In the genomic region with DNA sequence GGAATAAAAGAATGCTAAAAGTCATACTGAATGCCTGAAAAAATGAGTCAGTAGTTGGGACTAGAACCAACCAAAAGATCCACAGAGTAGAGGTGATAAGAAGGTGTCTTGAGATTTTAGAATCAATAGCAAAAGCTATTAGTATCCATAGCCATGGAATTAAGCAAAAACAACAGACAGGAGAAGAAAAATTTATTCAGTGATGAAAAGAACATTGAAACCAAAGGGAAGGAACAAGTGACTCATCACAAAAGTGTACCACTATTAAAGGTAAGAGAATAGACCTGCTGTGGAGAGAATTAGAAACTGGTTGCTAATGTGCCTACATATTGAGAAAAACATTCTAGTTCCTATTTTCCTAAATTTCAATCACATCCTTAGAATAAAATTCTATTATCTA, we compare ENCODE assay signal across 19 cellular contexts.
DNase-seq lines count a peak whose midpoint lies in the region; ATAC-seq, FAIRE-seq and TF ChIP-seq lines count a peak whose summit lies in the region.
"Had no signal": no experiment of that assay in that cellular context is flagged by ENCODE, and none has a peak within 500 bp of the region (broad histone marks: within the 10 kb centered on the region; RNA-seq: fewer than 3 reads in every experiment).

No MANE protein-coding gene starts in this region.

- H2AFZ ChIP-seq in PC-3 (ENCODE audit: low read length) (no peak overlapping the region), keratinocyte (ENCODE audit: control insufficient read depth, low read length) (peak overlapping the region; percentile 55)

- H3F3A ChIP-seq in PC-3 (ENCODE audit: low read length, unreplicated experiment), result no peaks in the 10 kb centered on the region

- TF ChIP-seq CTCF in Calu3 (IDR thresholded peaks at IDR 0.05; ENCODE audit: unreplicated experiment), result no peak
- TF ChIP-seq CTCF in PC-3 (conservative IDR thresholded peaks at IDR 0.05; ENCODE audit: low read depth, low read length), result no peak
- no peak for TF ChIP-seq CTCF in keratinocyte (optimal IDR thresholded peaks at IDR 0.05 in 1 of 3, IDR thresholded peaks at IDR 0.05 in 1 of 3, conservative IDR thresholded peaks at IDR 0.05 in 1 of 3; ENCODE audit: extremely low read depth in 1 of 3, insufficient read depth in 2 of 3, low read length in 3 of 3)
- no peak for TF ChIP-seq CTCF in left lung (IDR thresholded peaks at IDR 0.05)
- no peak for TF ChIP-seq CTCF in BE2C (IDR thresholded peaks at IDR 0.05; ENCODE audit: low read depth, low read length)

- POLR2A ChIA-PET in PC-3 (lab: Charles Lee; ENCODE audit: unreplicated experiment) (no interaction called here), T-cell (lab: Charles Lee) (no interaction called here)

- H3K9me1 ChIP-seq in keratinocyte (ENCODE audit: control insufficient read depth, extremely low read depth, insufficient read depth, low read length), result no peaks in the 10 kb centered on the region

- H3K9me2 ChIP-seq in PC-3 (replicated peaks; ENCODE audit: low read length), result no peaks in the 10 kb centered on the region

- DNase-seq in Calu3 (no peak), PC-3 (peak; percentile 38), dermis blood vessel endothelial cell (peak; percentile 21), keratinocyte (ENCODE audit: low read depth, low spot score) (no peak), left lung (no peak), T-cell (no peak), BE2C (no peak)
- DNase-seq: DMS79 treated with DMSO at 0.1 percent for 48 hours, H7, NCI-H1417, NCI-H187, NCI-H2227 treated with DMSO at 0.1 percent for 48 hours, NCI-H524, NCI-H82, OCI-M1, RPMI8226 had no signal

- no peaks in the 10 kb centered on the region for H3K27me3 Mint-ChIP-seq in Calu3 (ENCODE audit: unreplicated experiment)
- peaks cover 0 to 7% of the 10 kb centered on the region in 2 donors for H3K27me3 Mint-ChIP-seq in T-cell

- H3K4me1 Mint-ChIP-seq in Calu3 (ENCODE audit: low read depth, unreplicated experiment) (peaks cover 17% of the 10 kb centered on the region), T-cell (no peaks in the 10 kb centered on the region)

- CTCF ChIA-PET in Calu3 (lab: Charles Lee) (no interaction called here), PC-3 (lab: Charles Lee) (no interaction called here), T-cell (lab: Charles Lee) (no interaction called here)

- ATAC-seq in PC-3 (no peak), left lung (no peak), T-cell (replicated peaks in 1 of 4) (no peak), GM18873 (IDR thresholded peaks at IDR 0.05; ENCODE audit: low FRiP score, unreplicated experiment) (no peak)

- H3K4me3 ChIP-seq in PC-3 (ENCODE audit: low read length) (no peak overlapping the region; the same call in 1 of the 2 replicates), keratinocyte (ENCODE audit: control insufficient read depth in 2 of 3, extremely low read depth in 1 of 3, insufficient read depth in 2 of 3, low read depth in 1 of 3, low read length in 3 of 3) (no peak overlapping the region), left lung (no peak overlapping the region), BE2C (ENCODE audit: low read depth, low read length) (no peak overlapping the region)

- BruUV-seq in Calu3 (replicated peaks; lab: Mats Ljungman, UMichigan), result no TSS peak
- no TSS peak for BruUV-seq in PC-3 (replicated peaks; lab: Mats Ljungman, UMichigan)

- H3K4me1 ChIP-seq in PC-3 (ENCODE audit: insufficient read depth, low read length) (peaks cover 18% of the 10 kb centered on the region), keratinocyte (ENCODE audit: control insufficient read depth, extremely low read depth, insufficient read depth, low read length) (peaks cover 35% of the 10 kb centered on the region), left lung (no peaks in the 10 kb centered on the region), BE2C (no peaks in the 10 kb centered on the region)

- peak; percentile 57 for FAIRE-seq in keratinocyte (lab: Jason Lieb, UNC)
- FAIRE-seq: A204.1 had no signal

- dilution Hi-C loops in keratinocyte (cut with MboI; ENCODE audit: extremely low pct_ligation_motif_present, low sequenced_read_pairs), result no loop called here

- H3K36me3 ChIP-seq in PC-3 (ENCODE audit: low read depth, low read length) (peaks cover 3% of the 10 kb centered on the region; the same call in 1 of the 2 replicates), keratinocyte (ENCODE audit: control insufficient read depth in 2 of 2, extremely low read depth in 1 of 2, insufficient read depth in 2 of 2, low read length in 2 of 2) (no peaks in the 10 kb centered on the region), left lung (no peaks in the 10 kb centered on the region), BE2C (no peaks in the 10 kb centered on the region)

- peak overlapping the region; percentile 83 for H3K27ac Mint-ChIP-seq in Calu3 (ENCODE audit: unreplicated experiment)
- no peak overlapping the region for H3K27ac Mint-ChIP-seq in T-cell

- intact Hi-C loops in Calu3 (cut with micrococcal nuclease; ENCODE audit: unreplicated experiment) (no loop called here), PC-3 (cut with micrococcal nuclease) (loop anchor here (10.0 kb wide), 1 partner anchor 1773 kb away; no protein-coding TSS in a partner anchor), left lung (cut with DNase I) (no loop called here)

- H3K79me2 ChIP-seq in PC-3 (ENCODE audit: low read length), result no peaks in the 10 kb centered on the region
- no peaks in the 10 kb centered on the region for H3K79me2 ChIP-seq in keratinocyte (ENCODE audit: control insufficient read depth, insufficient read depth, low read length)

- no peak overlapping the region for H3K9ac ChIP-seq in PC-3 (ENCODE audit: low read length)
- no peak overlapping the region for H3K9ac ChIP-seq in keratinocyte (ENCODE audit: control insufficient read depth, extremely low read depth, insufficient read depth, low read length)

- H4K20me1 ChIP-seq in PC-3 (ENCODE audit: low read length) (no peaks in the 10 kb centered on the region), keratinocyte (ENCODE audit: control insufficient read depth, extremely low read depth, insufficient read depth, low read length) (no peaks in the 10 kb centered on the region)

- H3K27me3 ChIP-seq in PC-3 (ENCODE audit: low read length) (no peaks in the 10 kb centered on the region), keratinocyte (ENCODE audit: control insufficient read depth, extremely low read depth, insufficient read depth, low read length) (no peaks in the 10 kb centered on the region), left lung (no peaks in the 10 kb centered on the region), BE2C (no peaks in the 10 kb centered on the region)

- H3K4me2 ChIP-seq in PC-3 (ENCODE audit: low read length) (peak overlapping the region; percentile 58), keratinocyte (ENCODE audit: control insufficient read depth, extremely low read depth, insufficient read depth, low read depth, low read length) (peak overlapping the region; percentile 42)

- H3K36me3 Mint-ChIP-seq in Calu3 (ENCODE audit: insufficient read depth, unreplicated experiment) (peaks cover 4% of the 10 kb centered on the region), T-cell (no peaks in the 10 kb centered on the region)

- peaks cover 10% of the 10 kb centered on the region for H3K9me3 Mint-ChIP-seq in Calu3 (ENCODE audit: low read depth, unreplicated experiment)
- peaks cover 11 to 20% (median 17%) of the 10 kb centered on the region in 3 donors for H3K9me3 Mint-ChIP-seq in T-cell

- peak overlapping the region; percentile 5 for H3K4me3 Mint-ChIP-seq in Calu3 (ENCODE audit: low read depth, unreplicated experiment)
- no peak overlapping the region for H3K4me3 Mint-ChIP-seq in T-cell

- H3K27ac ChIP-seq in PC-3 (ENCODE audit: low read length), result peak overlapping the region; percentile 50
- peak overlapping the region; percentile 32 for H3K27ac ChIP-seq in keratinocyte (ENCODE audit: control insufficient read depth, insufficient read depth, low read length)
- H3K27ac ChIP-seq in left lung, result no peak overlapping the region
- H3K27ac ChIP-seq: C4-2B had no signal

- H3K9me3 ChIP-seq in PC-3 (ENCODE audit: low read length) (no peaks in the 10 kb centered on the region), keratinocyte (ENCODE audit: control insufficient read depth, low read depth, low read length) (peaks cover 3% of the 10 kb centered on the region), left lung (peaks cover 0 to 19% of the 10 kb centered on the region in 2 donors), BE2C (no peaks in the 10 kb centered on the region)

Comparison
In these comparisons a context has a peak if more than half of its experiments do, and no peak if none do; other contexts are left out.
1. DNase-seq: peak in PC-3 (single experiment) and dermis blood vessel endothelial cell (single experiment); none in Calu3 (single experiment), keratinocyte (single experiment), left lung (0 of 2), T-cell (0 of 34) and BE2C (single experiment).
2. H3K27ac ChIP-seq: peak in PC-3 (single experiment) and keratinocyte (single experiment); none in left lung (0 of 2).